In the genomic region with DNA sequence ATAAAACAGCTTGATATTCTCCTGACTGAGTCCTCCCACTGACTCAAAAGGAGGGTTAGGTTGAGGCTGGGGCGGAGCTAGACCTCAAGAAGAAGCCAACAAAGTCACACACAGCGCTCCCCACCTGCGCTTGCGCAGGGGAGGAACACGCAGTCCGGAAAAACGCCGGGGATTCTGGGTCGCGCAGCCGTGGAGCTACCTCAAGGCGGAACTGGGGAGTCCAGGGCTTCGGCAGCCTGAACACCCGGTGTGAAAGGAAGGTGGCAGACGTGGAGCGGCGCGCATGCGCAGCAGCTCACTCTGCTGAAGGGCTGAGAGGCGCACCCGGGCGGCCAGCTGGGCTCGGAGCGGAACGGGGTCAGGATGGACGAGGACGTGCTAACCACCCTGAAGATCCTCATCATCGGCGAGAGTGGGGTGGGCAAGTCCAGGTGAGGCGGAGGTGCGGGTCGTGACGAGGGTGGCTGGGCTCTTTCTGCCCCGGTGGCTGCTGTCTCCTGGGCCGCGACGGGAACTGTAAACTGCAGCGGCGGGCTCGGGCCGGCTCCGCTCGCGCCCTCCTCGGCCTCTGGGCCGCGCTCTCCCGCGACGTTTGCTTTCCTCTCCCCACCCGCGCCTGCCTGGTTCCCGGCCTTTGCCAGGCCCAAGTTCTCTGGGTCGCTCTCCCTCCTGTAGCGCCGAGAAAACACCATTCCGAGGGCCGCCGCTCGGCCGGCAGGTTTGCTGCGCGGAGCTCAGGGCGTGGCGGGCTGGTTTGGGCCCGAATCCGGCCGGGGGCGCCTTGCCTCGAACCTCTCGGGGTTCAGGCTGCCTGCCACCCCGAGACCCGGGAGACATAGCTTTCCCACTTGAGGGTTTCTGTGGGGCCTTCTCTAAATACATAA, we compare ENCODE assay signal across 8 cellular contexts. TPM values are rescaled to one million over a fixed set of nuclear protein-coding genes. Genes with fewer than 3 reads are reported as not detected.
DNase-seq lines count a peak whose midpoint lies in the region; ATAC-seq and TF ChIP-seq lines count a peak whose summit lies in the region.

A gene (plus strand): TSS at position 298 of the 884 bp plus-strand sequence. CDS start 66 bp downstream, at position 364.

- H3K9me3 Mint-ChIP-seq in activated naive CD4-positive, alpha-beta T cell treated with anti-CD3 and anti-CD28 coated beads, Interleukin-2, amount 10 ng/mL, durations not matched to agents 7 days and 5 days, result no peaks in the 10 kb centered on the region

- H3K36me3 ChIP-seq in SK-N-MC (ENCODE audit: insufficient read depth, low read length), result no peaks in the 10 kb centered on the region
- no peaks in the 10 kb centered on the region for H3K36me3 ChIP-seq in gastroesophageal sphincter
- peaks cover 6% of the 10 kb centered on the region for H3K36me3 ChIP-seq in neutrophil

- 0 to 1% methylated on average over 8 to 23 of the region's 73 CpGs for WGBS in gastroesophageal sphincter (ENCODE audit: low coverage in 1 of 2), 2 donors

- peak within 1 kb of the TSS; percentile 99 for H3K27ac Mint-ChIP-seq in activated naive CD4-positive, alpha-beta T cell treated with anti-CD3 and anti-CD28 coated beads, Interleukin-2, amount 10 ng/mL, durations not matched to agents 7 days and 5 days

- H3K9me3 ChIP-seq in SK-N-MC (ENCODE audit: low read depth, low read length), result no peaks in the 10 kb centered on the region
- H3K9me3 ChIP-seq in gastroesophageal sphincter, result no peaks in the 10 kb centered on the region
- H3K9me3 ChIP-seq in neutrophil, result no peaks in the 10 kb centered on the region

- peak within 1 kb of the TSS; percentile 68 for H3K27ac ChIP-seq in SK-N-MC
- H3K27ac ChIP-seq in gastroesophageal sphincter, result peak within 1 kb of the TSS; percentile 87 to 94 (median 94)
- peak within 1 kb of the TSS; percentile 89 for H3K27ac ChIP-seq in neutrophil
- H3K27ac ChIP-seq in substantia nigra (ENCODE audit: low read depth, low read length, poor library complexity, severe bottlenecking), result peak within 1 kb of the TSS; percentile 70

- peak within 1 kb of the TSS; percentile 85 for H3K9ac ChIP-seq in SK-N-MC (ENCODE audit: insufficient read length)

- CTCF ChIA-PET in activated naive CD4-positive, alpha-beta T cell treated with anti-CD3 and anti-CD28 coated beads, Interleukin-2, amount 10 ng/mL, durations not matched to agents 7 days and 5 days (lab: Charles Lee), result interaction anchor here (0.6 to 1.9 kb wide), 6 partner anchors 9 to 875 kb away, joined by 3 to 6 read pairs (median 4); no protein-coding TSS in a partner anchor

- no peak for TF ChIP-seq EP300 in gastroesophageal sphincter (IDR thresholded peaks at IDR 0.05)

- peak within 1 kb of the TSS; percentile 100 for H3K4me3 Mint-ChIP-seq in activated naive CD4-positive, alpha-beta T cell treated with anti-CD3 and anti-CD28 coated beads, Interleukin-2, amount 10 ng/mL, durations not matched to agents 7 days and 5 days

- no peak for TF ChIP-seq CTCF in NB4 (IDR thresholded peaks at IDR 0.05; ENCODE audit: low read depth, low read length)
- TF ChIP-seq CTCF in gastroesophageal sphincter (IDR thresholded peaks at IDR 0.05), result peak in 1 of 4 experiments; percentile 37
- peak; percentile 60 for TF ChIP-seq CTCF in neutrophil (IDR thresholded peaks at IDR 0.05)

- ATAC-seq in HG02571 (IDR thresholded peaks at IDR 0.05; ENCODE audit: unreplicated experiment) (peak; percentile 97), gastroesophageal sphincter (peak; percentile 98)

- peaks cover 46% of the 10 kb centered on the region for H3K4me1 Mint-ChIP-seq in activated naive CD4-positive, alpha-beta T cell treated with anti-CD3 and anti-CD28 coated beads, Interleukin-2, amount 10 ng/mL, durations not matched to agents 7 days and 5 days

- DNase-seq in GM04504 (ENCODE audit: low read depth) (peak; percentile 96), NB4 (ENCODE audit: low read depth) (peak; percentile 96), SK-N-MC (ENCODE audit: low read depth, low spot score) (peak; percentile 76), substantia nigra (lab: John Stamatoyannopoulos, UW) (peak; percentile 79 to 97 (median 94))
- peak; percentile 99 for DNase-seq in activated naive CD4-positive, alpha-beta T cell treated with anti-CD3 and anti-CD28 coated beads, Interleukin-2, amount 10 ng/mL, durations not matched to agents 7 days and 5 days

- peak within 1 kb of the TSS; percentile 81 for H3K4me3 ChIP-seq in NB4 (ENCODE audit: low read depth, low read length)
- peak within 1 kb of the TSS; percentile 87 for H3K4me3 ChIP-seq in SK-N-MC
- peak within 1 kb of the TSS; percentile 90 to 93 for H3K4me3 ChIP-seq in gastroesophageal sphincter
- H3K4me3 ChIP-seq in neutrophil (ENCODE audit: low read depth in 1 of 2, low read length in 1 of 2), result peak within 1 kb of the TSS; percentile 74 to 89

- peaks cover 9% of the 10 kb centered on the region for H3K27me3 Mint-ChIP-seq in activated naive CD4-positive, alpha-beta T cell treated with anti-CD3 and anti-CD28 coated beads, Interleukin-2, amount 10 ng/mL, durations not matched to agents 7 days and 5 days

- H3K4me1 ChIP-seq in gastroesophageal sphincter, result peaks cover 7 to 47% (median 12%) of the 10 kb centered on the region in 3 donors
- peaks cover 41 to 44% of the 10 kb centered on the region in 2 experiments for H3K4me1 ChIP-seq in neutrophil (ENCODE audit: control insufficient read depth in 1 of 2, insufficient read depth in 1 of 2, low read depth in 1 of 2, low read length in 1 of 2)

- peak; percentile 58 for TF ChIP-seq POLR2A in NB4 (IDR thresholded peaks at IDR 0.05; ENCODE audit: extremely low read depth, insufficient read length)
- peak; percentile 80 to 85 for TF ChIP-seq POLR2A in gastroesophageal sphincter (IDR thresholded peaks at IDR 0.05)

- H3K27me3 ChIP-seq in gastroesophageal sphincter, result no peaks in the 10 kb centered on the region
- H3K27me3 ChIP-seq in neutrophil, result no peaks in the 10 kb centered on the region

- peaks cover 26% of the 10 kb centered on the region for H3K36me3 Mint-ChIP-seq in activated naive CD4-positive, alpha-beta T cell treated with anti-CD3 and anti-CD28 coated beads, Interleukin-2, amount 10 ng/mL, durations not matched to agents 7 days and 5 days

RNA-seq across cellular contexts. Expression of the gene that starts here (rescaled TPM):
- 100 to 1,000 TPM in 1 of 4 donors, 10 to 100 TPM in 3; 40.5 to 104 (median 77.5) TPM for total RNA-seq in gastroesophageal sphincter

Comparison
In these comparisons a context has a peak if more than half of its experiments do, and no peak if none do; other contexts are left out.
1. Peak in every context shown above with its lines: DNase-seq, ATAC-seq, H3K4me3 ChIP-seq and H3K27ac ChIP-seq.